8 cellular contexts compared by ENCODE assay signal in genomic region chr12:5200276-5201087, GRCh38.
DNase-seq lines count a peak whose midpoint lies in the region; ATAC-seq, FAIRE-seq and TF ChIP-seq lines count a peak whose summit lies in the region.

No MANE protein-coding gene starts in this region.

- H3K9ac ChIP-seq in K562 (ENCODE audit: insufficient read depth in 1 of 2, low read depth in 2 of 2, low read length in 2 of 2): no peak overlapping the region

- H3K4me3 ChIP-seq in K562 (no peak overlapping the region), right lobe of liver (no peak overlapping the region)

- H3K9me3 ChIP-seq in K562 (replicated peaks; ENCODE audit: control insufficient read depth, insufficient read depth, low read depth, low read length): no peaks in the 10 kb centered on the region
- no peaks in the 10 kb centered on the region for H3K9me3 ChIP-seq in right lobe of liver

- no peaks in the 10 kb centered on the region for H3K36me3 ChIP-seq in K562 (ENCODE audit: control insufficient read depth, insufficient read depth, low read length)
- H3K36me3 ChIP-seq in right lobe of liver: no peaks in the 10 kb centered on the region

- H3K27me3 ChIP-seq in K562 (ENCODE audit: control insufficient read depth in 2 of 2, insufficient read depth in 2 of 2, low read length in 2 of 2): no peaks in the 10 kb centered on the region
- H3K27me3 ChIP-seq in right lobe of liver: no peaks in the 10 kb centered on the region

- intact Hi-C loops in activated CD4-positive, alpha-beta memory T cell treated with anti-CD3 and anti-CD28 coated beads for 36 hours (cut with micrococcal nuclease): no loop called here
- intact Hi-C loops in K562 (cut with micrococcal nuclease): loop anchor here (5.0 kb wide), 3 partner anchors 227 to 602 kb away; no protein-coding TSS in a partner anchor
- intact Hi-C loops in right lobe of liver (cut with DNase I): no loop called here

- H3K27ac ChIP-seq in K562 (ENCODE audit: extremely low read depth, low read depth, low read length) (no peak overlapping the region), right lobe of liver (no peak overlapping the region)

- in situ Hi-C loops in K562 (cut with MboI): no loop called here

- FAIRE-seq in K562 (lab: Jason Lieb, UNC) (peak; percentile 11), urothelium cell line (lab: Jason Lieb, UNC) (peak; percentile 88)

- ATAC-seq in K562: peak; percentile 90
- peak; percentile 64 to 71 (median 68) for ATAC-seq in right lobe of liver
- no peak for ATAC-seq in GM19023 (IDR thresholded peaks at IDR 0.05; ENCODE audit: unreplicated experiment)
- no peak for ATAC-seq in GM21723 (IDR thresholded peaks at IDR 0.05; ENCODE audit: unreplicated experiment)

- no peaks in the 10 kb centered on the region for H3K36me3 Mint-ChIP-seq in activated CD4-positive, alpha-beta memory T cell treated with anti-CD3 and anti-CD28 coated beads for 36 hours
- no peaks in the 10 kb centered on the region for H3K36me3 Mint-ChIP-seq in activated CD4-positive, alpha-beta memory T cell treated with anti-CD3 and anti-CD28 coated beads, Interleukin-2, amount 10 ng/mL, durations not matched to agents 7 days and 5 days (ENCODE audit: low read depth)

- POLR2A ChIA-PET in activated CD4-positive, alpha-beta memory T cell treated with anti-CD3 and anti-CD28 coated beads for 36 hours (lab: Charles Lee): no interaction called here
- POLR2A ChIA-PET in activated CD4-positive, alpha-beta memory T cell treated with anti-CD3 and anti-CD28 coated beads, Interleukin-2, amount 10 ng/mL, durations not matched to agents 7 days and 5 days (lab: Charles Lee): no interaction called here
- POLR2A ChIA-PET in K562 (lab: Yijun Ruan, JAX): interaction anchor here (0.6 to 0.7 kb wide), 3 partner anchors 24 to 269 kb away, joined by 3 read pairs; no protein-coding TSS in a partner anchor

- H2AFZ ChIP-seq in K562 (ENCODE audit: low read depth, low read length): no peak overlapping the region

- H3K9me3 Mint-ChIP-seq in activated CD4-positive, alpha-beta memory T cell treated with anti-CD3 and anti-CD28 coated beads for 36 hours: no peaks in the 10 kb centered on the region
- H3K9me3 Mint-ChIP-seq in activated CD4-positive, alpha-beta memory T cell treated with anti-CD3 and anti-CD28 coated beads, Interleukin-2, amount 10 ng/mL, durations not matched to agents 7 days and 5 days: no peaks in the 10 kb centered on the region

- H4K20me1 ChIP-seq in K562 (replicated peaks; ENCODE audit: control insufficient read depth, insufficient read depth, low read length): no peaks in the 10 kb centered on the region

- CTCF ChIA-PET in activated CD4-positive, alpha-beta memory T cell treated with anti-CD3 and anti-CD28 coated beads for 36 hours (lab: Charles Lee): no interaction called here
- CTCF ChIA-PET in activated CD4-positive, alpha-beta memory T cell treated with anti-CD3 and anti-CD28 coated beads, Interleukin-2, amount 10 ng/mL, durations not matched to agents 7 days and 5 days (lab: Charles Lee): no interaction called here
- CTCF ChIA-PET in K562 (lab: Yijun Ruan, JAX; ENCODE audit: low intra/inter-chr PET ratio): interaction anchor here (0.6 to 2.2 kb wide), 6 partner anchors 80 to 696 kb away, joined by 3 to 21 read pairs (median 4); no protein-coding TSS in a partner anchor

- no peaks in the 10 kb centered on the region for H3K4me1 Mint-ChIP-seq in activated CD4-positive, alpha-beta memory T cell treated with anti-CD3 and anti-CD28 coated beads for 36 hours (ENCODE audit: low read depth)
- H3K4me1 Mint-ChIP-seq in activated CD4-positive, alpha-beta memory T cell treated with anti-CD3 and anti-CD28 coated beads, Interleukin-2, amount 10 ng/mL, durations not matched to agents 7 days and 5 days: no peaks in the 10 kb centered on the region

- H3K79me2 ChIP-seq in K562 (ENCODE audit: control insufficient read depth, insufficient read depth, low read length): no peaks in the 10 kb centered on the region

- H3K4me1 ChIP-seq in K562 (replicated peaks in 1 of 2; ENCODE audit: control insufficient read depth in 2 of 2, insufficient read depth in 2 of 2, low read length in 2 of 2) (no peaks in the 10 kb centered on the region), right lobe of liver (no peaks in the 10 kb centered on the region)

- no peaks in the 10 kb centered on the region for H3K9me1 ChIP-seq in K562 (ENCODE audit: control insufficient read depth, insufficient read depth, low read length)

- H3K4me2 ChIP-seq in K562 (ENCODE audit: insufficient read depth, low read length): no peak overlapping the region

- peak; percentile 43 for DNase-seq in activated CD4-positive, alpha-beta memory T cell treated with anti-CD3 and anti-CD28 coated beads for 36 hours
- DNase-seq in activated CD4-positive, alpha-beta memory T cell treated with anti-CD3 and anti-CD28 coated beads, Interleukin-2, amount 10 ng/mL, durations not matched to agents 7 days and 5 days: no peak
- DNase-seq in NCI-H1930 (lab: John Stamatoyannopoulos, UW): peak; percentile 3 to 16
- DNase-seq in K562 (ENCODE audit: extremely low read depth in 1 of 4, low spot score in 3 of 4): peak; percentile 61 to 74 (median 69)
- peak in 2 of 3 donors; percentile 50 to 53 for DNase-seq in right lobe of liver
- DNase-seq in urothelium cell line (ENCODE audit: low spot score): peak; percentile 78

- no peak overlapping the region for H3K27ac Mint-ChIP-seq in activated CD4-positive, alpha-beta memory T cell treated with anti-CD3 and anti-CD28 coated beads for 36 hours
- H3K27ac Mint-ChIP-seq in activated CD4-positive, alpha-beta memory T cell treated with anti-CD3 and anti-CD28 coated beads, Interleukin-2, amount 10 ng/mL, durations not matched to agents 7 days and 5 days: no peak overlapping the region

- H3K27me3 Mint-ChIP-seq in activated CD4-positive, alpha-beta memory T cell treated with anti-CD3 and anti-CD28 coated beads for 36 hours: peaks cover 16% of the 10 kb centered on the region
- peaks cover 1% of the 10 kb centered on the region for H3K27me3 Mint-ChIP-seq in activated CD4-positive, alpha-beta memory T cell treated with anti-CD3 and anti-CD28 coated beads, Interleukin-2, amount 10 ng/mL, durations not matched to agents 7 days and 5 days

- no peak overlapping the region for H3K4me3 Mint-ChIP-seq in activated CD4-positive, alpha-beta memory T cell treated with anti-CD3 and anti-CD28 coated beads for 36 hours
- no peak overlapping the region for H3K4me3 Mint-ChIP-seq in activated CD4-positive, alpha-beta memory T cell treated with anti-CD3 and anti-CD28 coated beads, Interleukin-2, amount 10 ng/mL, durations not matched to agents 7 days and 5 days

- peak; percentile 71 to 83 (median 74) for TF ChIP-seq CTCF in K562 (IDR thresholded peaks at IDR 0.05 in 2 of 3, conservative IDR thresholded peaks at IDR 0.05 in 1 of 3; ENCODE audit: insufficient read depth in 2 of 3, low read depth in 1 of 3, low read length in 3 of 3)
- TF ChIP-seq CTCF in right lobe of liver (IDR thresholded peaks at IDR 0.05): peak; percentile 15 to 60 (median 59)

- BruUV-seq in K562 (replicated peaks; lab: Mats Ljungman, UMichigan): no TSS peak

- TF ChIP-seq POLR2A in K562 (conservative IDR thresholded peaks at IDR 0.05) (no peak), right lobe of liver (IDR thresholded peaks at IDR 0.05) (no peak)

- TF ChIP-seq RAD21 in K562 (CRISPR knock-in tag; conservative IDR thresholded peaks at IDR 0.05 in 1 of 2, IDR thresholded peaks at IDR 0.05 in 1 of 2): peak; percentile 68 to 80

- TF ChIP-seq EP300 in K562 (IDR thresholded peaks at IDR 0.05; ENCODE audit: low read length): no peak

- 1% methylated on average over 10 of the region's 14 CpGs for WGBS in K562 (ENCODE audit: insufficient coverage, low coverage, missing lambda C conversion rate)
- WGBS in right lobe of liver (ENCODE audit: insufficient coverage, low coverage, low lambda C conversion rate, missing lambda C conversion rate): 6% methylated on average over 14 of the region's 14 CpGs

TF ChIP-seq in K562, 482 proteins besides CTCF, POLR2A, EP300 and RAD21 (continues in another document):
- TF ChIP-seq RBFOX2 (IDR thresholded peaks at IDR 0.05; ENCODE audit: low read depth, low read length) (no peak), MAZ (CRISPR knock-in tag; conservative IDR thresholded peaks at IDR 0.05 in 1 of 2, IDR thresholded peaks at IDR 0.05 in 1 of 2) (peak in 1 of 2 experiments; percentile 35; a peak in 1 of 4 replicates), TBL1XR1 (IDR thresholded peaks at IDR 0.05; ENCODE audit: low read length in 2 of 2) (no peak), CSDE1 (IDR thresholded peaks at IDR 0.05) (no peak), DEAF1 (CRISPR knock-in tag; IDR thresholded peaks at IDR 0.05) (peak; percentile 62), SMC3 (conservative IDR thresholded peaks at IDR 0.05; ENCODE audit: insufficient read depth, low read depth, low read length) (peak; percentile 80)
- TF ChIP-seq, protein P1, sequence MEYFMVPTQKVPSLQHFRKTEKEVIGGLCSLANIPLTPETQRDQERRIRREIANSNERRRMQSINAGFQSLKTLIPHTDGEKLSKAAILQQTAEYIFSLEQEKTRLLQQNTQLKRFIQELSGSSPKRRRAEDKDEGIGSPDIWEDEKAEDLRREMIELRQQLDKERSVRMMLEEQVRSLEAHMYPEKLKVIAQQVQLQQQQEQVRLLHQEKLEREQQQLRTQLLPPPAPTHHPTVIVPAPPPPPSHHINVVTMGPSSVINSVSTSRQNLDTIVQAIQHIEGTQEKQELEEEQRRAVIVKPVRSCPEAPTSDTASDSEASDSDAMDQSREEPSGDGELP (CRISPR knock-in tag; IDR thresholded peaks at IDR 0.05; ENCODE audit: borderline replicate concordance): no peak
- TF ChIP-seq, protein P2, sequence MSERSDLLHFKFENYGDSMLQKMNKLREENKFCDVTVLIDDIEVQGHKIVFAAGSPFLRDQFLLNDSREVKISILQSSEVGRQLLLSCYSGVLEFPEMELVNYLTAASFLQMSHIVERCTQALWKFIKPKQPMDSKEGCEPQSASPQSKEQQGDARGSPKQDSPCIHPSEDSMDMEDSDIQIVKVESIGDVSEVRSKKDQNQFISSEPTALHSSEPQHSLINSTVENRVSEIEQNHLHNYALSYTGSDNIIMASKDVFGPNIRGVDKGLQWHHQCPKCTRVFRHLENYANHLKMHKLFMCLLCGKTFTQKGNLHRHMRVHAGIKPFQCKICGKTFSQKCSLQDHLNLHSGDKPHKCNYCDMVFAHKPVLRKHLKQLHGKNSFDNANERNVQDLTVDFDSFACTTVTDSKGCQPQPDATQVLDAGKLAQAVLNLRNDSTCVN (CRISPR knock-in tag; IDR thresholded peaks at IDR 0.05): no peak

Comparison
In these comparisons a context has a peak if more than half of its experiments do, and no peak if none do; other contexts are left out.
1. ATAC-seq: peak in K562 (single experiment) and right lobe of liver (4 of 4); none in GM19023 (single experiment) and GM21723 (single experiment).